In genomic region chr16:85653226-85653917, GRCh38 we compare ENCODE assay signal across 18 cellular contexts. TPM values are rescaled to one million over a fixed set of nuclear protein-coding genes. Genes with fewer than 3 reads are reported as not detected.
A peak's percentile ranks its signal among the peaks of the same experiment; 100 is the strongest.
DNase-seq lines count a peak whose midpoint lies in the region; ATAC-seq, FAIRE-seq and TF ChIP-seq lines count a peak whose summit lies in the region.
"Had no signal": no experiment of that assay in that cellular context is flagged by ENCODE, and none has a peak within 500 bp of the region (broad histone marks: within the 10 kb centered on the region; RNA-seq: fewer than 3 reads in every experiment).

No MANE protein-coding gene starts in this region.

- H3K9me3 Mint-ChIP-seq in Calu3 (ENCODE audit: low read depth, unreplicated experiment): no peaks in the 10 kb centered on the region
- H3K9me3 Mint-ChIP-seq in activated T-cell treated with anti-CD3 and anti-CD28 coated beads, Interleukin-2, amount 50 U/mL, for 4 hours: no peaks in the 10 kb centered on the region
- H3K9me3 Mint-ChIP-seq: nephron; T-helper 2 cell treated with Interferon-gamma antibody and Interleukin-4, amounts not matched to agents 5 μg/mL and 100 μg/mL, for 36 hours had no signal

- DNase-seq in Calu3 (no peak), K562 (ENCODE audit: extremely low read depth in 1 of 4, low spot score in 3 of 4) (no peak), lower lobe of right lung (no peak), suprapubic skin (ENCODE audit: low spot score in 2 of 2) (no peak), Peyer's patch (no peak), kidney glomerular epithelial cell (lab: John Stamatoyannopoulos, UW) (no peak)
- no peak for DNase-seq in activated T-cell treated with anti-CD3 and anti-CD28 coated beads, Interleukin-2, amount 50 U/mL, for 4 hours
- DNase-seq: activated CD4-positive, alpha-beta T cell treated with anti-CD3 and anti-CD28 coated beads, Interleukin-2, amount 50 U/mL, for 48 hours; activated gamma-delta T cell; DMS79; NCI-H187 treated with DMSO at 0.1 percent for 48 hours had no signal

- H3K4me2 ChIP-seq in K562 (ENCODE audit: insufficient read depth, low read length): no peak overlapping the region

- TF ChIP-seq POLR2A in K562 (conservative IDR thresholded peaks at IDR 0.05) (no peak), suprapubic skin (IDR thresholded peaks at IDR 0.05) (no peak), Peyer's patch (IDR thresholded peaks at IDR 0.05) (no peak)

- H3K9me1 ChIP-seq in K562 (ENCODE audit: control insufficient read depth, insufficient read depth, low read length): peaks cover 12% of the 10 kb centered on the region

- ATAC-seq in K562 (no peak), lower lobe of right lung (no peak), GM21390 (IDR thresholded peaks at IDR 0.05; ENCODE audit: unreplicated experiment) (no peak)
- ATAC-seq in activated T-cell treated with anti-CD3 and anti-CD28 coated beads, Interleukin-2, amount 50 U/mL, for 4 hours: no peak

- H3K36me3 Mint-ChIP-seq in Calu3 (ENCODE audit: insufficient read depth, unreplicated experiment): peaks cover 58% of the 10 kb centered on the region
- peaks cover 13% of the 10 kb centered on the region for H3K36me3 Mint-ChIP-seq in activated T-cell treated with anti-CD3 and anti-CD28 coated beads, Interleukin-2, amount 50 U/mL, for 4 hours (ENCODE audit: insufficient read depth)

- TF ChIP-seq EP300 in K562 (IDR thresholded peaks at IDR 0.05; ENCODE audit: low read length): no peak
- no peak for TF ChIP-seq EP300 in suprapubic skin (IDR thresholded peaks at IDR 0.05)

- peaks cover 68% of the 10 kb centered on the region for H3K79me2 ChIP-seq in K562 (ENCODE audit: control insufficient read depth, insufficient read depth, low read length)

- BruUV-seq in Calu3 (replicated peaks; lab: Mats Ljungman, UMichigan) (no TSS peak), K562 (replicated peaks; lab: Mats Ljungman, UMichigan) (no TSS peak)

- H3K4me3 ChIP-seq in K562 (no peak overlapping the region), lower lobe of right lung (no peak overlapping the region), suprapubic skin (no peak overlapping the region), Peyer's patch (no peak overlapping the region)
- H3K4me3 ChIP-seq: heart left ventricle had no signal

- H3K27ac Mint-ChIP-seq in Calu3 (ENCODE audit: unreplicated experiment): peak overlapping the region; percentile 50
- H3K27ac Mint-ChIP-seq: T-helper 2 cell treated with Interferon-gamma antibody and Interleukin-4, amounts not matched to agents 5 μg/mL and 100 μg/mL, for 36 hours had no signal

- in situ Hi-C loops in K562 (cut with MboI): no loop called here

- TF ChIP-seq RAD21 in K562 (CRISPR knock-in tag; conservative IDR thresholded peaks at IDR 0.05 in 1 of 2, IDR thresholded peaks at IDR 0.05 in 1 of 2): no peak

- H3K9ac ChIP-seq in K562 (ENCODE audit: insufficient read depth in 1 of 2, low read depth in 2 of 2, low read length in 2 of 2): peak overlapping the region in 1 of 2 experiments; percentile 2; a peak in 1 of 4 replicates

- POLR2A ChIA-PET in K562 (lab: Yijun Ruan, JAX): interaction anchor here (0.7 kb wide), 1 partner anchor 27 kb away, joined by 4 read pairs; no protein-coding TSS in a partner anchor

- TF ChIP-seq CTCF in Calu3 (IDR thresholded peaks at IDR 0.05; ENCODE audit: unreplicated experiment) (no peak), K562 (IDR thresholded peaks at IDR 0.05 in 2 of 3, conservative IDR thresholded peaks at IDR 0.05 in 1 of 3; ENCODE audit: insufficient read depth in 2 of 3, low read depth in 1 of 3, low read length in 3 of 3) (no peak), lower lobe of right lung (IDR thresholded peaks at IDR 0.05) (no peak), suprapubic skin (IDR thresholded peaks at IDR 0.05) (no peak), Peyer's patch (IDR thresholded peaks at IDR 0.05) (no peak)

- no peak overlapping the region for H2AFZ ChIP-seq in K562 (ENCODE audit: low read depth, low read length)

- CTCF ChIA-PET in Calu3 (lab: Charles Lee) (no interaction called here), K562 (lab: Yijun Ruan, JAX; ENCODE audit: low intra/inter-chr PET ratio) (no interaction called here)

- no peak for FAIRE-seq in K562 (lab: Jason Lieb, UNC)
- FAIRE-seq: endometrium, small intestine had no signal

- no peaks in the 10 kb centered on the region for H3K27me3 ChIP-seq in K562 (ENCODE audit: control insufficient read depth in 2 of 2, insufficient read depth in 2 of 2, low read length in 2 of 2)
- no peaks in the 10 kb centered on the region for H3K27me3 ChIP-seq in lower lobe of right lung (ENCODE audit: low read depth)
- H3K27me3 ChIP-seq in suprapubic skin: no peaks in the 10 kb centered on the region
- no peaks in the 10 kb centered on the region for H3K27me3 ChIP-seq in Peyer's patch
- H3K27me3 ChIP-seq: BE2C, heart left ventricle had no signal

- H3K27me3 Mint-ChIP-seq in Calu3 (ENCODE audit: unreplicated experiment): no peaks in the 10 kb centered on the region
- H3K27me3 Mint-ChIP-seq in activated T-cell treated with anti-CD3 and anti-CD28 coated beads, Interleukin-2, amount 50 U/mL, for 4 hours (ENCODE audit: low read depth): no peaks in the 10 kb centered on the region

- H3K4me3 Mint-ChIP-seq in Calu3 (ENCODE audit: low read depth, unreplicated experiment): no peak overlapping the region
- no peak overlapping the region for H3K4me3 Mint-ChIP-seq in activated T-cell treated with anti-CD3 and anti-CD28 coated beads, Interleukin-2, amount 50 U/mL, for 4 hours
- H3K4me3 Mint-ChIP-seq: T-helper 2 cell treated with Interferon-gamma antibody and Interleukin-4, amounts not matched to agents 5 μg/mL and 100 μg/mL, for 36 hours had no signal

- peaks cover 60% of the 10 kb centered on the region for H4K20me1 ChIP-seq in K562 (replicated peaks; ENCODE audit: control insufficient read depth, insufficient read depth, low read length)

- H3K9me3 ChIP-seq in K562 (replicated peaks; ENCODE audit: control insufficient read depth, insufficient read depth, low read depth, low read length) (no peaks in the 10 kb centered on the region), lower lobe of right lung (no peaks in the 10 kb centered on the region), suprapubic skin (no peaks in the 10 kb centered on the region), Peyer's patch (no peaks in the 10 kb centered on the region)
- H3K9me3 ChIP-seq: BE2C, heart left ventricle had no signal

- peaks cover 94% of the 10 kb centered on the region; the same call in 2 of the 3 replicates for H3K36me3 ChIP-seq in K562 (ENCODE audit: control insufficient read depth, insufficient read depth, low read length)
- peaks cover 80% of the 10 kb centered on the region for H3K36me3 ChIP-seq in lower lobe of right lung
- H3K36me3 ChIP-seq in suprapubic skin: peaks cover 66% of the 10 kb centered on the region
- H3K36me3 ChIP-seq in Peyer's patch: peaks cover 0 to 72% (median 0%) of the 10 kb centered on the region in 3 donors

- H3K4me1 Mint-ChIP-seq in Calu3 (ENCODE audit: low read depth, unreplicated experiment): peaks cover 19% of the 10 kb centered on the region
- peaks cover 5% of the 10 kb centered on the region for H3K4me1 Mint-ChIP-seq in activated T-cell treated with anti-CD3 and anti-CD28 coated beads, Interleukin-2, amount 50 U/mL, for 4 hours (ENCODE audit: low read depth)

- H3K27ac ChIP-seq in K562 (ENCODE audit: extremely low read depth, low read depth, low read length) (peak overlapping the region; percentile 4; the same call in 1 of the 3 replicates), lower lobe of right lung (peak overlapping the region; percentile 64), suprapubic skin (peak overlapping the region; percentile 34), Peyer's patch (peak overlapping the region in 2 of 4 donors; percentile 61 to 70)

- H3K4me1 ChIP-seq in K562 (replicated peaks in 1 of 2; ENCODE audit: control insufficient read depth in 2 of 2, insufficient read depth in 2 of 2, low read length in 2 of 2): peaks cover 9 to 82% of the 10 kb centered on the region in 2 experiments; a peak in 4 of 5 replicates
- peaks cover 26% of the 10 kb centered on the region for H3K4me1 ChIP-seq in lower lobe of right lung
- peaks cover 34% of the 10 kb centered on the region for H3K4me1 ChIP-seq in suprapubic skin
- peaks cover 0 to 30% (median 0%) of the 10 kb centered on the region in 4 donors for H3K4me1 ChIP-seq in Peyer's patch

- intact Hi-C loops in Calu3 (cut with micrococcal nuclease; ENCODE audit: unreplicated experiment): no loop called here
- intact Hi-C loops in K562 (cut with micrococcal nuclease): no loop called here
- intact Hi-C loops in lower lobe of right lung (cut with DNase I): no loop called here

- WGBS in K562 (ENCODE audit: insufficient coverage, low coverage, missing lambda C conversion rate): 98% methylated on average over 12 of the region's 22 CpGs
- WGBS in suprapubic skin: 90% methylated on average over 4 of the region's 22 CpGs

RNA-seq across cellular contexts. Expression of gene GINS2, which starts 35.4 kb away (rescaled TPM):
- 19.7 and 25.2 TPM in 2 replicates for total RNA-seq in Calu3 (2022)
- 24.8 and 32.7 TPM in 2 replicates for total RNA-seq in K562 (2011; cell fraction: chromatin; rRNA removed; ENCODE audit: low replicate concordance)
- total RNA-seq in K562 (2011; cell fraction: nucleolus; rRNA removed): 24.2 and 24.5 TPM in 2 replicates
- 23.2 and 33.3 TPM in 2 replicates for total RNA-seq in K562 (2011; cell fraction: nucleoplasm; rRNA removed)
- total RNA-seq in K562 (2014; rRNA removed): 42.0 and 44.2 TPM in 2 replicates
- total RNA-seq in K562 (2014; rRNA removed; fragmentation: Illumina TruSeq; extraction: Trizol): 43.8 and 47.3 TPM in 2 replicates
- total RNA-seq in K562 (2015; rRNA removed; fragmentation: Illumina TruSeq; extraction: Trizol): 39.4 and 40.4 TPM in 2 replicates
- total RNA-seq in K562 (2021): 57.5 and 61.6 TPM in 2 replicates
- 38.4 and 44.6 TPM in 2 replicates for polyA plus RNA-seq in K562 (2011; rRNA removed)
- polyA plus RNA-seq in K562 (2011; cell fraction: cytosol; rRNA removed): 27.8 and 34.2 TPM in 2 replicates
- polyA plus RNA-seq in K562 (2011; cell fraction: nucleus; rRNA removed): 15.7 and 20.5 TPM in 2 replicates
- polyA plus RNA-seq in K562 (2012): 26.1 and 33.8 TPM in 2 replicates
- polyA plus RNA-seq in K562 (2014; fragmentation: Illumina TruSeq; extraction: Trizol): 41.4 and 49.8 TPM in 2 replicates
- 10 to 100 TPM; 61.3 to 76.2 TPM for polyA plus RNA-seq in K562 (2014; fragmentation: Nextera tagmentation; extraction: Ambion mirVana)
- 42.3 and 42.9 TPM in 2 replicates for polyA plus RNA-seq in K562 (2014; rRNA removed)
- 25.6 and 28.3 TPM in 2 replicates for polyA minus RNA-seq in K562 (2011; rRNA and poly(A)+ RNA removed)
- 13.6 and 17.8 TPM in 2 replicates for polyA minus RNA-seq in K562 (2011; cell fraction: cytosol; rRNA and poly(A)+ RNA removed)
- polyA minus RNA-seq in K562 (2011; cell fraction: nucleus; rRNA and poly(A)+ RNA removed): 10.2 and 13.2 TPM in 2 replicates
- total RNA-seq in lower lobe of right lung: 1.1 TPM
- total RNA-seq in suprapubic skin: 1 to 10 TPM in 3 of 4 donors, not detected in 1; 1.8 to 2.5 (median 1.9) TPM
- 10 to 100 TPM in 1 of 4 donors, 1 to 10 TPM in 3; 2.9 to 10.7 (median 5.2) TPM for total RNA-seq in Peyer's patch
- 10 to 100 TPM; 60.6 to 65.8 (median 62.7) TPM for total RNA-seq in activated T-cell treated with anti-CD3 and anti-CD28 coated beads, Interleukin-2, amount 50 U/mL, for 4 hours

RNA-seq across cellular contexts. Expression of gene GSE1, which starts 40.2 kb away (rescaled TPM):
- total RNA-seq in Calu3 (2022) (45.3 and 46.2 TPM in 2 replicates), K562 (2014; rRNA removed) (89.1 and 104 TPM in 2 replicates), K562 (2014; rRNA removed; fragmentation: Illumina TruSeq; extraction: Trizol) (40.9 and 41.8 TPM in 2 replicates), K562 (2015; rRNA removed; fragmentation: Illumina TruSeq; extraction: Trizol) (57.9 and 60.6 TPM in 2 replicates), K562 (2021) (208 and 244 TPM in 2 replicates), lower lobe of right lung (85.2 TPM), suprapubic skin (100 to 1,000 TPM in 2 of 4 donors, 10 to 100 TPM in 2; 46.7 to 144 (median 96.9) TPM), Peyer's patch (100 to 1,000 TPM in 3 of 4 donors, 10 to 100 TPM in 1; 79.7 to 196 (median 143) TPM)
- 692 and 1,066 TPM in 2 replicates for total RNA-seq in K562 (2011; cell fraction: chromatin; rRNA removed; ENCODE audit: low replicate concordance)
- total RNA-seq in K562 (2011; cell fraction: nucleolus; rRNA removed): 409 and 435 TPM in 2 replicates
- total RNA-seq in K562 (2011; cell fraction: nucleoplasm; rRNA removed): 438 and 467 TPM in 2 replicates
- polyA plus RNA-seq in K562 (2011; rRNA removed) (54.2 and 64.0 TPM in 2 replicates), K562 (2014; fragmentation: Illumina TruSeq; extraction: Trizol) (116 and 138 TPM in 2 replicates), K562 (2014; fragmentation: Nextera tagmentation; extraction: Ambion mirVana) (10 to 100 TPM; 12.2 to 15.8 TPM), K562 (2014; rRNA removed) (101 and 116 TPM in 2 replicates)
- 54.1 and 55.3 TPM in 2 replicates for polyA plus RNA-seq in K562 (2011; cell fraction: cytosol; rRNA removed)
- 210 and 277 TPM in 2 replicates for polyA plus RNA-seq in K562 (2011; cell fraction: nucleus; rRNA removed)
- polyA plus RNA-seq in K562 (2012): 113 and 125 TPM in 2 replicates
- 61.1 and 68.8 TPM in 2 replicates for polyA minus RNA-seq in K562 (2011; rRNA and poly(A)+ RNA removed)
- polyA minus RNA-seq in K562 (2011; cell fraction: cytosol; rRNA and poly(A)+ RNA removed): 106 and 121 TPM in 2 replicates
- 117 and 133 TPM in 2 replicates for polyA minus RNA-seq in K562 (2011; cell fraction: nucleus; rRNA and poly(A)+ RNA removed)
- total RNA-seq in activated T-cell treated with anti-CD3 and anti-CD28 coated beads, Interleukin-2, amount 50 U/mL, for 4 hours: 10 to 100 TPM; 15.5 to 15.6 (median 15.5) TPM
